ENCODE assay signal across 1 cellular context in genomic region chr5:176361437-176362097, GRCh38.
TF ChIP-seq lines count a peak whose summit lies in the region.

Gene KIAA1191 (minus strand): TSS chr5:176361764. CDS start chr5:176359508, 2,256 bp downstream.

TF ChIP-seq in HEK293, 187 proteins besides CTCF, POLR2A, EP300 and RAD21 (continued from another document and continues in another):
- TF ChIP-seq ZNF449 (tag by site-specific recombination; IDR thresholded peaks at IDR 0.05) (no peak), ATF2 (tag by site-specific recombination; IDR thresholded peaks at IDR 0.05; ENCODE audit: low read depth) (no peak), GLIS1 (tag by site-specific recombination; IDR thresholded peaks at IDR 0.05) (peak; percentile 70), PBX3 (CRISPR knock-in tag; IDR thresholded peaks at IDR 0.05) (no peak), GLIS2 (tag by site-specific recombination; IDR thresholded peaks at IDR 0.05) (peak; percentile 88), ZFP69B (tag by site-specific recombination; IDR thresholded peaks at IDR 0.05) (peak; percentile 42; the same call in 1 of the 2 replicates), OVOL3 (tag by site-specific recombination; IDR thresholded peaks at IDR 0.05) (no peak), ZNF837 (tag by site-specific recombination; IDR thresholded peaks at IDR 0.05) (no peak), ZNF19 (tag by site-specific recombination; IDR thresholded peaks at IDR 0.05; ENCODE audit: low read depth) (no peak), ZNF335 (tag by site-specific recombination; conservative IDR thresholded peaks at IDR 0.05) (peak; percentile 100), ZNF366 (tag by site-specific recombination; conservative IDR thresholded peaks at IDR 0.05) (0 out of 2 replicates have a peak, but pooled peaks have one; percentile 19), ZBTB21 (tag by site-specific recombination; IDR thresholded peaks at IDR 0.05) (no peak), ZNF211 (tag by site-specific recombination; IDR thresholded peaks at IDR 0.05; ENCODE audit: low read depth) (no peak), ZBTB44 (tag by site-specific recombination; IDR thresholded peaks at IDR 0.05) (no peak), ZNF132 (tag by site-specific recombination; IDR thresholded peaks at IDR 0.05; ENCODE audit: borderline replicate concordance) (no peak), ZIC2 (tag by site-specific recombination; IDR thresholded peaks at IDR 0.05) (peak; percentile 76), SP3 (tag by site-specific recombination; IDR thresholded peaks at IDR 0.05) (peak; percentile 94), ZNF558 (tag by site-specific recombination; IDR thresholded peaks at IDR 0.05) (peak; percentile 21; the same call in 1 of the 2 replicates), KLF10 (tag by site-specific recombination; IDR thresholded peaks at IDR 0.05) (peak; percentile 50), ZEB2 (tag by site-specific recombination; IDR thresholded peaks at IDR 0.05) (peak; percentile 72), ZSCAN16 (tag by site-specific recombination; IDR thresholded peaks at IDR 0.05) (no peak), ZNF433 (tag by site-specific recombination; IDR thresholded peaks at IDR 0.05; ENCODE audit: low read depth) (no peak), SCRT2 (tag by site-specific recombination; IDR thresholded peaks at IDR 0.05) (peak; percentile 42), ZNF692 (tag by site-specific recombination; IDR thresholded peaks at IDR 0.05) (peak; percentile 85), ZBTB20 (tag by site-specific recombination; IDR thresholded peaks at IDR 0.05) (peak; percentile 89; the same call in 1 of the 2 replicates), ZNF626 (tag by site-specific recombination; IDR thresholded peaks at IDR 0.05) (no peak), KLF9 (tag by site-specific recombination; IDR thresholded peaks at IDR 0.05; ENCODE audit: low read depth) (peak; percentile 96), ZNF26 (tag by site-specific recombination; IDR thresholded peaks at IDR 0.05) (no peak), ZBTB48 (tag by site-specific recombination; IDR thresholded peaks at IDR 0.05) (peak; percentile 61), MEIS1 (CRISPR knock-in tag; IDR thresholded peaks at IDR 0.05; ENCODE audit: borderline replicate concordance) (no peak), INSM2 (tag by site-specific recombination; IDR thresholded peaks at IDR 0.05) (no peak), ZNF639 (tag by site-specific recombination; IDR thresholded peaks at IDR 0.05) (peak; percentile 21; the same call in 1 of the 2 replicates), ZNF677 (tag by site-specific recombination; IDR thresholded peaks at IDR 0.05) (no peak), ZNF792 (tag by site-specific recombination; IDR thresholded peaks at IDR 0.05) (no peak), ZNF701 (tag by site-specific recombination; IDR thresholded peaks at IDR 0.05) (no peak), MYNN (tag by site-specific recombination; IDR thresholded peaks at IDR 0.05; ENCODE audit: borderline replicate concordance) (no peak), ZNF274 (IDR thresholded peaks at IDR 0.05; ENCODE audit: low read length) (no peak), ZNF274 (tag by site-specific recombination; IDR thresholded peaks at IDR 0.05; ENCODE audit: borderline replicate concordance) (no peak), IKZF3 (tag by site-specific recombination; IDR thresholded peaks at IDR 0.05) (no peak), ZNF514 (tag by site-specific recombination; IDR thresholded peaks at IDR 0.05) (no peak), ZNF629 (tag by site-specific recombination; IDR thresholded peaks at IDR 0.05) (peak; percentile 44; the same call in 1 of the 2 replicates), ZNF354C (tag by site-specific recombination; IDR thresholded peaks at IDR 0.05; ENCODE audit: borderline replicate concordance, low read depth) (no peak), ZSCAN30 (tag by site-specific recombination; IDR thresholded peaks at IDR 0.05) (peak; percentile 50; the same call in 1 of the 2 replicates), ZNF530 (tag by site-specific recombination; IDR thresholded peaks at IDR 0.05; ENCODE audit: low read depth) (no peak), ZNF488 (tag by site-specific recombination; IDR thresholded peaks at IDR 0.05) (no peak), ZBTB49 (tag by site-specific recombination; IDR thresholded peaks at IDR 0.05; ENCODE audit: low read depth) (no peak), WT1 (tag by site-specific recombination; IDR thresholded peaks at IDR 0.05) (no peak), ZNF24 (tag by site-specific recombination; IDR thresholded peaks at IDR 0.05) (0 out of 2 replicates have a peak, but pooled peaks have one; percentile 49), KLF17 (tag by site-specific recombination; IDR thresholded peaks at IDR 0.05) (peak; percentile 71), ZNF658 (tag by site-specific recombination; IDR thresholded peaks at IDR 0.05) (no peak), SCRT1 (tag by site-specific recombination; IDR thresholded peaks at IDR 0.05; ENCODE audit: borderline replicate concordance) (no peak), REPIN1 (tag by site-specific recombination; IDR thresholded peaks at IDR 0.05; ENCODE audit: low read depth) (no peak; the same call in 1 of the 2 replicates), ZNF473 (tag by site-specific recombination; IDR thresholded peaks at IDR 0.05) (no peak), ZNF302 (tag by site-specific recombination; IDR thresholded peaks at IDR 0.05; ENCODE audit: low read depth) (no peak), ZNF776 (tag by site-specific recombination; IDR thresholded peaks at IDR 0.05; ENCODE audit: borderline replicate concordance) (no peak)
